ENCODE assay signal across 8 cellular contexts in genomic region chr9:125746774-125747052, GRCh38. TPM values are rescaled to one million over a fixed set of nuclear protein-coding genes. Genes with fewer than 3 reads are reported as not detected.
DNase-seq lines count a peak whose midpoint lies in the region; ATAC-seq and TF ChIP-seq lines count a peak whose summit lies in the region.

No MANE protein-coding gene starts in this region.

- no peaks in the 10 kb centered on the region for H4K20me1 ChIP-seq in hepatocyte (ENCODE audit: insufficient read depth, poor library complexity, severe bottlenecking)

- no peaks in the 10 kb centered on the region for H3K27me3 ChIP-seq in SJCRH30
- H3K27me3 ChIP-seq in hepatocyte: peaks cover 11% of the 10 kb centered on the region
- no peaks in the 10 kb centered on the region for H3K27me3 ChIP-seq in thyroid gland

- H3K4me1 ChIP-seq in SJCRH30 (peaks cover 38% of the 10 kb centered on the region), hepatocyte (ENCODE audit: insufficient read depth) (no peaks in the 10 kb centered on the region), thyroid gland (peaks cover 19 to 26% of the 10 kb centered on the region in 2 donors)

- ATAC-seq in activated CD4-positive, CD25-positive, alpha-beta regulatory T cell treated with anti-CD3 and anti-CD28 coated beads, Interleukin-2, amount 50 U/mL, for 24 hours: peak; percentile 2 to 5

- H3K79me2 ChIP-seq in hepatocyte: peaks cover 12% of the 10 kb centered on the region

- no peak for TF ChIP-seq POLR2A in thyroid gland (IDR thresholded peaks at IDR 0.05)

- no peak for DNase-seq in activated CD4-positive, CD25-positive, alpha-beta regulatory T cell treated with anti-CD3 and anti-CD28 coated beads, Interleukin-2, amount 50 U/mL, for 72 hours
- DNase-seq in SJCRH30: no peak
- DNase-seq in hepatocyte (ENCODE audit: low spot score): no peak
- DNase-seq in thyroid gland: no peak
- no peak for DNase-seq in DMS53 treated with DMSO at 0.1 percent for 48 hours (lab: John Stamatoyannopoulos, UW; ENCODE audit: unreplicated experiment)
- DNase-seq in foreskin melanocyte: no peak
- no peak for DNase-seq in glomerular visceral epithelial cell (ENCODE audit: extremely low spot score)

- H3K9me3 ChIP-seq in SJCRH30 (replicated peaks) (no peaks in the 10 kb centered on the region), hepatocyte (ENCODE audit: low read depth) (no peaks in the 10 kb centered on the region), thyroid gland (no peaks in the 10 kb centered on the region)

- intact Hi-C loops in thyroid gland (cut with DNase I): no loop called here

- TF ChIP-seq CTCF in hepatocyte (IDR thresholded peaks at IDR 0.05; ENCODE audit: poor library complexity) (no peak), thyroid gland (IDR thresholded peaks at IDR 0.05) (no peak)

- H3K4me2 ChIP-seq in hepatocyte: peak overlapping the region; percentile 98

- H3K27ac ChIP-seq in SJCRH30 (no peak overlapping the region; the same call in 1 of the 2 replicates), hepatocyte (no peak overlapping the region), thyroid gland (peak overlapping the region in 2 of 3 donors; percentile 54 to 88)

- H2AFZ ChIP-seq in hepatocyte: no peak overlapping the region

- peaks cover 21% of the 10 kb centered on the region for H3K36me3 ChIP-seq in SJCRH30
- H3K36me3 ChIP-seq in hepatocyte (replicated peaks; ENCODE audit: insufficient read depth, low read depth): no peaks in the 10 kb centered on the region
- no peaks in the 10 kb centered on the region for H3K36me3 ChIP-seq in thyroid gland

- WGBS in hepatocyte (ENCODE audit: low lambda C conversion rate, missing lambda C conversion rate): 0% methylated on average over 6 of the region's 46 CpGs
- WGBS in thyroid gland, 2 donors: 0% methylated on average over 16 of the region's 46 CpGs; no CpG with 5 or more reads in 1 of the 2 donors

- H3K4me3 ChIP-seq in SJCRH30: peak overlapping the region; percentile 57
- peak overlapping the region; percentile 57 for H3K4me3 ChIP-seq in hepatocyte
- peak overlapping the region in 1 of 3 donors; percentile 71 for H3K4me3 ChIP-seq in thyroid gland (replicated peaks in 1 of 3)

- no peaks in the 10 kb centered on the region for H3K9me2 ChIP-seq in hepatocyte (replicated peaks; ENCODE audit: insufficient read depth)

RNA-seq across cellular contexts. Expression of gene PBX3, which starts 0.5 kb away (rescaled TPM):
- 69.5 and 75.9 TPM in 2 replicates for total RNA-seq in SJCRH30 (2014; rRNA removed; shearing (Covaris generic))
- total RNA-seq in hepatocyte: 21.6 and 23.3 TPM in 2 replicates
- polyA plus RNA-seq in hepatocyte: 14.8 and 15.9 TPM in 2 replicates
- 100 to 1,000 TPM in 1 of 4 donors, 10 to 100 TPM in 3; 68.5 to 108 (median 71.3) TPM for total RNA-seq in thyroid gland

RNA-seq across cellular contexts. Expression of gene MAPKAP1, which starts 39.7 kb away (rescaled TPM):
- total RNA-seq in SJCRH30 (2014; rRNA removed; shearing (Covaris generic)): 103 and 109 TPM in 2 replicates
- total RNA-seq in hepatocyte (74.5 and 80.4 TPM in 2 replicates), thyroid gland (100 to 1,000 TPM in 3 of 4 donors, 10 to 100 TPM in 1; 87.1 to 114 (median 111) TPM)
- polyA plus RNA-seq in hepatocyte: 79.4 and 81.1 TPM in 2 replicates

Comparison
In these comparisons a context has a peak if more than half of its experiments do, and no peak if none do; other contexts are left out.
1. H3K27ac ChIP-seq: peak in thyroid gland (2 of 3); none in SJCRH30 (single experiment) and hepatocyte (single experiment).